Comparison of ENCODE assay signal across 23 cellular contexts in the genomic region with DNA sequence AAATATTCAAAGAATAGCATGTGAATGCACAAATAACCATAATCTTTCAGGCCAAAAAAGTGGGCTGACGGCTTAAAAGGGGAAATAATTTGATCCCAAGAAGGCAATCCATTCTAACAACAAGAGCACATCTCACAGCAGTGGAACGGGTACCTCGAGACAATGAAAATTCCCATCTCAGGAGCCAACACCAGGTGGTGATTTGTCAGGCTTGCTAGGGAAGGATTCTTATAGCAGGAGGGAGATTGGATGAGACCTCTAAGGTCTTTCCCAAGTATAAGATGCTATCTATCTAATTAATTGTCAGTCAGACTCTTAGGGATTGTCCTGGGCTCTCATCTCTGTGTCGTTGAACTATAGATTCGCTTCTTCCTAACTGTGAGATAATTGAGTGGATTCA.
DNase-seq lines count a peak whose midpoint lies in the region; ATAC-seq and FAIRE-seq lines count a peak whose summit lies in the region.
"Had no signal": no experiment of that assay in that cellular context is flagged by ENCODE, and none has a peak within 500 bp of the region (broad histone marks: within the 10 kb centered on the region; RNA-seq: fewer than 3 reads in every experiment).

No MANE protein-coding gene starts in this region.

- intact Hi-C loops in activated T-helper 1 cell treated with anti-CD3 and anti-CD28 coated beads, Interleukin-12 subunit alpha, Interleukin-12 subunit beta, Interleukin-2, Interleukin-4 antibody, amounts not matched to agents 30 ng/mL and 10 ng/mL and 1 ng/mL, durations not matched to agents 14 hours and 24 hours and 36 hours (cut with micrococcal nuclease) = loop anchor here (1.0 to 2.0 kb wide), 2 partner anchors 9 to 15 kb away; no protein-coding TSS in a partner anchor

- FAIRE-seq in GM19239 (lab: Jason Lieb, UNC) = peak; percentile 69
- FAIRE-seq: G401.6 had no signal

- POLR2A ChIA-PET in naive thymus-derived CD8-positive, alpha-beta T cell (lab: Charles Lee) = interaction anchor here (0.7 to 15.0 kb wide), 25 partner anchors 9 to 1917 kb away, joined by 3 to 252 read pairs (median 8); no protein-coding TSS in a partner anchor

- no peak for ATAC-seq in naive thymus-derived CD8-positive, alpha-beta T cell
- no peak for ATAC-seq in HG02642 (IDR thresholded peaks at IDR 0.05; ENCODE audit: poor library complexity, unreplicated experiment)

- peak overlapping the region; percentile 61 for H3K4me3 Mint-ChIP-seq in activated T-helper 1 cell treated with anti-CD3 and anti-CD28 coated beads, Interleukin-12 subunit alpha, Interleukin-12 subunit beta, Interleukin-2, Interleukin-4 antibody, amounts not matched to agents 30 ng/mL and 10 ng/mL and 1 ng/mL, durations not matched to agents 14 hours and 24 hours and 36 hours
- H3K4me3 Mint-ChIP-seq in naive thymus-derived CD8-positive, alpha-beta T cell = peak overlapping the region in 9 of 10 donors; percentile 48 to 95 (median 90)
- H3K4me3 Mint-ChIP-seq: mesothelial cell of epicardium had no signal

- H3K9me3 Mint-ChIP-seq in activated T-helper 1 cell treated with anti-CD3 and anti-CD28 coated beads, Interleukin-12 subunit alpha, Interleukin-12 subunit beta, Interleukin-2, Interleukin-4 antibody, amounts not matched to agents 30 ng/mL and 10 ng/mL and 1 ng/mL, durations not matched to agents 14 hours and 24 hours and 36 hours = peaks cover 3% of the 10 kb centered on the region
- peaks cover 0 to 5% (median 0%) of the 10 kb centered on the region in 9 donors for H3K9me3 Mint-ChIP-seq in naive thymus-derived CD8-positive, alpha-beta T cell
- H3K9me3 Mint-ChIP-seq: mesothelial cell of epicardium had no signal

- DNase-seq in NCI-H82 (lab: John Stamatoyannopoulos, UW) (peak; percentile 2), NCI-H82 treated with DMSO at 0.1 percent for 48 hours (lab: John Stamatoyannopoulos, UW; ENCODE audit: unreplicated experiment) (no peak), GM19239 (ENCODE audit: insufficient read length, low spot score) (no peak), DMS153 treated with DMSO at 0.1 percent for 48 hours (lab: John Stamatoyannopoulos, UW; ENCODE audit: unreplicated experiment) (no peak), cerebellar nuclear complex (lab: John Stamatoyannopoulos, UW) (no peak)
- DNase-seq in activated T-helper 1 cell treated with anti-CD3 and anti-CD28 coated beads, Interleukin-12 subunit alpha, Interleukin-12 subunit beta, Interleukin-2, Interleukin-4 antibody, amounts not matched to agents 30 ng/mL and 10 ng/mL and 1 ng/mL, durations not matched to agents 14 hours and 24 hours and 36 hours (ENCODE audit: low spot score) = no peak
- DNase-seq in naive thymus-derived CD8-positive, alpha-beta T cell = no peak
- DNase-seq: 8988T; activated CD4-positive, alpha-beta T cell treated with anti-CD3 and anti-CD28 coated beads for 4 hours; BE2C; colonic mucosa; Karpas-422; NCI-H1105; NCI-H2107; NCI-H526; OCI-M1; SHP77 treated with DMSO at 0.1 percent for 48 hours; stimulated activated CD4-positive, alpha-beta T cell treated with anti-CD3 and anti-CD28 coated beads, Interleukin-12 subunit alpha, Interleukin-12 subunit beta, amount 100 ng/mL, for 4 hours; T-helper 9 cell; tibial artery had no signal

- no peaks in the 10 kb centered on the region for H3K27me3 Mint-ChIP-seq in activated T-helper 1 cell treated with anti-CD3 and anti-CD28 coated beads, Interleukin-12 subunit alpha, Interleukin-12 subunit beta, Interleukin-2, Interleukin-4 antibody, amounts not matched to agents 30 ng/mL and 10 ng/mL and 1 ng/mL, durations not matched to agents 14 hours and 24 hours and 36 hours (ENCODE audit: insufficient read depth)
- no peaks in the 10 kb centered on the region for H3K27me3 Mint-ChIP-seq in naive thymus-derived CD8-positive, alpha-beta T cell

- H3K4me1 Mint-ChIP-seq in activated T-helper 1 cell treated with anti-CD3 and anti-CD28 coated beads, Interleukin-12 subunit alpha, Interleukin-12 subunit beta, Interleukin-2, Interleukin-4 antibody, amounts not matched to agents 30 ng/mL and 10 ng/mL and 1 ng/mL, durations not matched to agents 14 hours and 24 hours and 36 hours (ENCODE audit: low read depth) = peaks cover 85% of the 10 kb centered on the region
- H3K4me1 Mint-ChIP-seq in naive thymus-derived CD8-positive, alpha-beta T cell = peaks cover 45 to 95% (median 84%) of the 10 kb centered on the region in 4 donors

- peaks cover 15% of the 10 kb centered on the region for H3K36me3 Mint-ChIP-seq in activated T-helper 1 cell treated with anti-CD3 and anti-CD28 coated beads, Interleukin-12 subunit alpha, Interleukin-12 subunit beta, Interleukin-2, Interleukin-4 antibody, amounts not matched to agents 30 ng/mL and 10 ng/mL and 1 ng/mL, durations not matched to agents 14 hours and 24 hours and 36 hours (ENCODE audit: low read depth)
- H3K36me3 Mint-ChIP-seq in naive thymus-derived CD8-positive, alpha-beta T cell = peaks cover 0 to 2% (median 0%) of the 10 kb centered on the region in 3 donors
- H3K36me3 Mint-ChIP-seq: mesothelial cell of epicardium had no signal

- peak overlapping the region; percentile 97 for H3K27ac Mint-ChIP-seq in activated T-helper 1 cell treated with anti-CD3 and anti-CD28 coated beads, Interleukin-12 subunit alpha, Interleukin-12 subunit beta, Interleukin-2, Interleukin-4 antibody, amounts not matched to agents 30 ng/mL and 10 ng/mL and 1 ng/mL, durations not matched to agents 14 hours and 24 hours and 36 hours
- peak overlapping the region; percentile 97 to 100 (median 99) for H3K27ac Mint-ChIP-seq in naive thymus-derived CD8-positive, alpha-beta T cell
- H3K27ac Mint-ChIP-seq: mesothelial cell of epicardium had no signal
